In genomic region chr2:1168856-1169255, GRCh38 we compare ENCODE assay signal across 25 cellular contexts.
"Had no signal": no experiment of that assay in that cellular context is flagged by ENCODE, and none has a peak within 500 bp of the region (broad histone marks: within the 10 kb centered on the region; RNA-seq: fewer than 3 reads in every experiment).

No MANE protein-coding gene starts in this region.

- H3K4me3 Mint-ChIP-seq: activated CD8-positive, alpha-beta T cell treated with anti-CD3 and anti-CD28 coated beads for 36 hours; activated naive CD4-positive, alpha-beta T cell treated with anti-CD3 and anti-CD28 coated beads for 36 hours; activated naive CD8-positive, alpha-beta T cell; activated T-helper 1 cell treated with anti-CD3 and anti-CD28 coated beads, Interleukin-12 subunit alpha, Interleukin-12 subunit beta, Interleukin-2, Interleukin-4 antibody, amounts not matched to agents 30 ng/mL and 10 ng/mL and 1 ng/mL, durations not matched to agents 14 hours and 24 hours and 36 hours; brain; central memory CD8-positive, alpha-beta T cell; T-cell had no signal

- H3K27me3 Mint-ChIP-seq: activated CD8-positive, alpha-beta T cell treated with anti-CD3 and anti-CD28 coated beads for 36 hours; activated naive CD8-positive, alpha-beta T cell; brain; T-cell had no signal

- H3K9me3 Mint-ChIP-seq: central memory CD8-positive, alpha-beta T cell had no signal

- H3K27ac Mint-ChIP-seq: activated CD8-positive, alpha-beta T cell treated with anti-CD3 and anti-CD28 coated beads for 36 hours; activated naive CD4-positive, alpha-beta T cell treated with anti-CD3 and anti-CD28 coated beads for 36 hours; activated T-helper 1 cell treated with anti-CD3 and anti-CD28 coated beads, Interleukin-12 subunit alpha, Interleukin-12 subunit beta, Interleukin-2, Interleukin-4 antibody, amounts not matched to agents 30 ng/mL and 10 ng/mL and 1 ng/mL, durations not matched to agents 14 hours and 24 hours and 36 hours had no signal

- H3K36me3 Mint-ChIP-seq: T-cell had no signal

- ATAC-seq: activated CD8-positive, alpha-beta T cell treated with anti-CD3 and anti-CD28 coated beads for 36 hours had no signal

- DNase-seq: activated CD4-positive, CD25-positive, alpha-beta regulatory T cell; activated CD8-positive, alpha-beta memory T cell treated with anti-CD3 and anti-CD28 coated beads, Interleukin-2, amount 50 U/mL, for 48 hours; activated CD8-positive, alpha-beta T cell treated with anti-CD3 and anti-CD28 coated beads for 36 hours; activated effector memory CD4-positive, alpha-beta T cell treated with Interleukin-2 at 50 U/mL for 16 hours; activated naive CD4-positive, alpha-beta T cell treated with anti-CD3 and anti-CD28 coated beads for 36 hours; activated T-cell treated with anti-CD3 and anti-CD28 coated beads, Interleukin-2, amount 50 U/mL, for 1 hour; amygdala; Karpas-422; MM.1S; NCI-H1105; NCI-H1436 treated with DMSO at 0.1 percent for 48 hours; NCI-H187; NCI-H2081; NCI-H345; NCI-H510A; NCI-H526 treated with DMSO at 0.1 percent for 48 hours; NCI-H82; SIG-M5; T-cell; T-helper 2 cell; T1000 had no signal
